In genomic region chr1:92784051-92784638, GRCh38 we compare ENCODE assay signal across 8 cellular contexts.
DNase-seq lines count a peak whose midpoint lies in the region; ATAC-seq and TF ChIP-seq lines count a peak whose summit lies in the region.

No MANE protein-coding gene starts in this region.

- DNase-seq in DMS53 (lab: John Stamatoyannopoulos, UW) (peak; percentile 68), DMS53 treated with DMSO at 0.1 percent for 48 hours (lab: John Stamatoyannopoulos, UW; ENCODE audit: unreplicated experiment) (no peak), SW480 (ENCODE audit: low spot score) (peak; percentile 48), cardiac fibroblast (ENCODE audit: low read depth in 2 of 2) (peak; percentile 59 to 79), kidney glomerular epithelial cell (lab: John Stamatoyannopoulos, UW) (peak; percentile 56), COLO829 (ENCODE audit: low spot score) (no peak)
- peak; percentile 7 for DNase-seq in stimulated activated CD4-positive, alpha-beta T cell treated with anti-CD3 and anti-CD28 coated beads, Interleukin-2, amount 100 ng/mL, for 4 hours (ENCODE audit: low read depth)

- TF ChIP-seq CTCF in cardiac fibroblast (IDR thresholded peaks at IDR 0.05; ENCODE audit: low read depth, low read length) = no peak

- ATAC-seq in HG02885 (IDR thresholded peaks at IDR 0.05; ENCODE audit: poor library complexity, unreplicated experiment) = peak; percentile 9

- peak overlapping the region; percentile 86 to 89 for H3K4me3 ChIP-seq in cardiac fibroblast (replicated peaks in 1 of 2; ENCODE audit: low read depth in 2 of 2, low read length in 2 of 2)

Comparison
In these comparisons a context has a peak if more than half of its experiments do, and no peak if none do; other contexts are left out.
1. DNase-seq: peak in DMS53 (single experiment), SW480 (single experiment), cardiac fibroblast (2 of 2), kidney glomerular epithelial cell (single experiment) and stimulated activated CD4-positive, alpha-beta T cell treated with anti-CD3 and anti-CD28 coated beads, Interleukin-2, amount 100 ng/mL, for 4 hours (single experiment); none in DMS53 treated with DMSO at 0.1 percent for 48 hours (single experiment) and COLO829 (single experiment).